8 cellular contexts compared by ENCODE assay signal in genomic region chr5:149429839-149430721, GRCh38. TPM values are rescaled to one million over a fixed set of nuclear protein-coding genes. Genes with fewer than 3 reads are reported as not detected.
DNase-seq lines count a peak whose midpoint lies in the region; ATAC-seq, FAIRE-seq and TF ChIP-seq lines count a peak whose summit lies in the region.

No MANE protein-coding gene starts in this region.

- ATAC-seq in GM12878 (peak; percentile 14; the same call in 1 of the 3 replicates), GM19351 (IDR thresholded peaks at IDR 0.05; ENCODE audit: unreplicated experiment) (no peak), HG02973 (IDR thresholded peaks at IDR 0.05; ENCODE audit: unreplicated experiment) (no peak)

- BruUV-seq in GM12878 (replicated peaks; lab: Mats Ljungman, UMichigan): no TSS peak

- no peaks in the 10 kb centered on the region; a peak in 1 of 4 replicates for H3K27me3 ChIP-seq in GM12878 (replicated peaks in 1 of 2; ENCODE audit: control insufficient read depth in 2 of 2, insufficient read depth in 2 of 2, low read length in 1 of 2)
- H3K27me3 ChIP-seq in kidney epithelial cell (ENCODE audit: control insufficient read depth, insufficient read depth, low read length): no peaks in the 10 kb centered on the region
- no peaks in the 10 kb centered on the region for H3K27me3 ChIP-seq in transverse colon

- no peak overlapping the region for H2AFZ ChIP-seq in GM12878 (ENCODE audit: control insufficient read depth, low read depth, low read length)

- WGBS in GM12878 (ENCODE audit: insufficient coverage, insufficient replicate concordance, low lambda C conversion rate, missing lambda C conversion rate): 43% methylated on average over 15 of the region's 15 CpGs
- WGBS in transverse colon (ENCODE audit: low coverage in 1 of 2), 2 donors: 41 to 42% methylated on average over 3 to 15 of the region's 15 CpGs

- H3K4me2 ChIP-seq in GM12878 (ENCODE audit: control insufficient read depth, insufficient read depth): no peak overlapping the region

- no peaks in the 10 kb centered on the region for H3K79me2 ChIP-seq in GM12878 (ENCODE audit: control insufficient read depth, insufficient read depth, low read length)

- no peak for TF ChIP-seq RAD21 in GM12878 (IDR thresholded peaks at IDR 0.05; ENCODE audit: insufficient read depth, low read depth, low read length)

- no peak overlapping the region for H3K4me3 ChIP-seq in GM12878
- no peak overlapping the region for H3K4me3 ChIP-seq in kidney epithelial cell (ENCODE audit: low read depth, low read length)
- H3K4me3 ChIP-seq in transverse colon: no peak overlapping the region

- SMC1A ChIA-PET in GM12878 (lab: Charles Lee; ENCODE audit: uncharacterized antibody, unreplicated experiment): interaction anchor here (0.8 to 8.1 kb wide), 6 partner anchors 8 to 57 kb away, joined by 3 to 52 read pairs (median 3); partner anchors contain the start of gene IL17B

- no peak for FAIRE-seq in GM12878 (lab: Jason Lieb, UNC)

- POLR2A ChIA-PET in GM12878 (lab: Charles Lee): interaction anchor here (0.5 kb wide), 1 partner anchor 45 kb away, joined by 3 read pairs; no protein-coding TSS in a partner anchor

- H3K36me3 ChIP-seq in GM12878 (ENCODE audit: control insufficient read depth in 2 of 2, insufficient read depth in 2 of 2, low read length in 1 of 2): no peaks in the 10 kb centered on the region
- no peaks in the 10 kb centered on the region for H3K36me3 ChIP-seq in kidney epithelial cell (ENCODE audit: control insufficient read depth, insufficient read depth, low read length)
- H3K36me3 ChIP-seq in transverse colon: peaks cover 0 to 3% (median 0%) of the 10 kb centered on the region in 4 donors

- intact Hi-C loops in GM12878 (cut with micrococcal nuclease; ENCODE audit: unreplicated experiment) (no loop called here), transverse colon (cut with DNase I; ENCODE audit: low total_unique reads) (loop anchor here (5.0 kb wide), 1 partner anchor 48 kb away; no protein-coding TSS in a partner anchor)

- TF ChIP-seq EP300 in GM12878 (IDR thresholded peaks at IDR 0.05; ENCODE audit: borderline replicate concordance in 1 of 2, control insufficient read depth in 1 of 2, low read depth in 2 of 2, low read length in 2 of 2): no peak
- TF ChIP-seq EP300 in transverse colon (IDR thresholded peaks at IDR 0.05; ENCODE audit: low read depth): no peak

- H3K9ac ChIP-seq in GM12878 (ENCODE audit: control insufficient read depth, insufficient read depth, low read length): no peak overlapping the region

- TF ChIP-seq CTCF in GM12878 (IDR thresholded peaks at IDR 0.05 in 2 of 3, conservative IDR thresholded peaks at IDR 0.05 in 1 of 3; ENCODE audit: control insufficient read depth in 2 of 3, extremely low read depth in 1 of 3, insufficient read depth in 1 of 3, low read depth in 3 of 3, low read length in 3 of 3): no peak
- TF ChIP-seq CTCF in kidney epithelial cell (IDR thresholded peaks at IDR 0.05; ENCODE audit: insufficient read depth, low read length, poor library complexity, severe bottlenecking): peak; percentile 11
- peak in 1 of 5 experiments; percentile 4 for TF ChIP-seq CTCF in transverse colon (IDR thresholded peaks at IDR 0.05)

- CTCF ChIA-PET in GM12878 (lab: Yijun Ruan, JAX): interaction anchor here (1.0 to 3.3 kb wide), 6 partner anchors 44 to 113 kb away, joined by 3 to 26 read pairs (median 4); no protein-coding TSS in a partner anchor

- H3K9me3 ChIP-seq in GM12878 (replicated peaks; ENCODE audit: control insufficient read depth, insufficient read depth, low read length): no peaks in the 10 kb centered on the region; the same call in 2 of the 3 replicates
- no peaks in the 10 kb centered on the region for H3K9me3 ChIP-seq in transverse colon

- no peaks in the 10 kb centered on the region for H4K20me1 ChIP-seq in GM12878 (ENCODE audit: control insufficient read depth, insufficient read depth)

- H3K27ac ChIP-seq in GM12878 (ENCODE audit: control insufficient read depth, insufficient read depth): no peak overlapping the region
- H3K27ac ChIP-seq in transverse colon: peak overlapping the region; percentile 82 to 97 (median 93)

- in situ Hi-C loops in GM12878 (cut with MboI) (no loop called here), transverse colon (cut with MboI; ENCODE audit: low pct_ligation_motif_present in 1 of 4, low pct_unique_long_range_greater_than_20kb in 1 of 4, low sequenced_read_pairs in 3 of 4) (loop anchor here in 3 of 4 donors (10.0 kb wide), 3 partner anchors 45 to 135 kb away; no protein-coding TSS in a partner anchor)

- H3K4me1 ChIP-seq in GM12878 (ENCODE audit: control insufficient read depth, insufficient read depth, low read length) (0 out of 2 replicates have a peak, but pooled peaks cover 2% of the 10 kb centered on the region), transverse colon (peaks cover 0 to 9% (median 4%) of the 10 kb centered on the region in 4 donors)

- no peak for TF ChIP-seq POLR2A in GM12878 (IDR thresholded peaks at IDR 0.05; ENCODE audit: low read depth, low read length)
- no peak for TF ChIP-seq POLR2A in transverse colon (IDR thresholded peaks at IDR 0.05)

- peak; percentile 61 for DNase-seq in SIG-M5 treated with dmso at 0.1 percent for 504 hours (lab: John Stamatoyannopoulos, UW; ENCODE audit: unreplicated experiment)
- no peak for DNase-seq in SIG-M5 (lab: John Stamatoyannopoulos, UW)
- DNase-seq in GM12878 (ENCODE audit: low read depth, low spot score): no peak
- DNase-seq in kidney epithelial cell (ENCODE audit: low read depth): no peak
- DNase-seq in transverse colon: no peak
- DNase-seq in KG1 (lab: John Stamatoyannopoulos, UW): no peak

- RAD21 ChIA-PET in GM12878 (lab: Charles Lee; ENCODE audit: unreplicated experiment): interaction anchor here (1.3 kb wide), 2 partner anchors 29 to 50 kb away, joined by 3 to 4 read pairs; no protein-coding TSS in a partner anchor

TF ChIP-seq in GM12878, 131 proteins besides CTCF, POLR2A, EP300 and RAD21 (continues in another document):
- TF ChIP-seq TCF12 (IDR thresholded peaks at IDR 0.05; ENCODE audit: low read depth, low read length) (no peak), IKZF1 (conservative IDR thresholded peaks at IDR 0.05) (no peak), MXI1 (IDR thresholded peaks at IDR 0.05; ENCODE audit: low read depth, low read length) (no peak), HDGF (IDR thresholded peaks at IDR 0.05) (no peak), IRF5 (IDR thresholded peaks at IDR 0.05; ENCODE audit: borderline replicate concordance) (no peak), GABPA (IDR thresholded peaks at IDR 0.05; ENCODE audit: low read depth) (0 out of 2 replicates have a peak, but pooled peaks have one; percentile 16), BCL11A (IDR thresholded peaks at IDR 0.05; ENCODE audit: low read depth, low read length) (no peak)

RNA-seq across cellular contexts. Expression of gene IL17B, which starts 51.0 kb away (rescaled TPM):
- total RNA-seq in GM12878 (2013; cell fraction: nucleolus; rRNA removed): not detected in 2 replicates
- total RNA-seq in GM12878 (2014; rRNA removed): not detected in 2 replicates
- not detected in 2 replicates for total RNA-seq in GM12878 (2014; rRNA removed; fragmentation: Illumina TruSeq; extraction: Trizol)
- total RNA-seq in GM12878 (2021): not detected in 2 replicates
- polyA plus RNA-seq in GM12878 (2011; ENCODE audit: low read depth): not detected
- polyA plus RNA-seq in GM12878 (2011; rRNA removed): not detected in 2 replicates
- 0.13 and 0.22 TPM in 2 replicates for polyA plus RNA-seq in GM12878 (2011; cell fraction: cytosol; rRNA removed)
- 0.22 TPM in 1 of 2 replicates, not detected in the other for polyA plus RNA-seq in GM12878 (2011; cell fraction: nucleus; rRNA removed)
- 0.18 TPM in 1 of 2 replicates, not detected in the other for polyA plus RNA-seq in GM12878 (2012)
- not detected in 2 replicates for polyA plus RNA-seq in GM12878 (2014; fragmentation: Illumina TruSeq; extraction: Trizol)
- polyA plus RNA-seq in GM12878 (2014; fragmentation: Nextera tagmentation; extraction: Ambion mirVana): not detected
- polyA plus RNA-seq in GM12878 (2014; rRNA removed): not detected in 2 replicates
- not detected for polyA plus RNA-seq in GM12878 (2016; fragmentation: Nextera tagmentation; extraction: Ambion mirVana)
- polyA minus RNA-seq in GM12878 (2011; rRNA and poly(A)+ RNA removed): not detected in 2 replicates
- not detected in 2 replicates for polyA minus RNA-seq in GM12878 (2011; cell fraction: cytosol; rRNA and poly(A)+ RNA removed)
- polyA minus RNA-seq in GM12878 (2011; cell fraction: nucleus; rRNA and poly(A)+ RNA removed): not detected in 2 replicates
- total RNA-seq in kidney epithelial cell: not detected in 2 replicates
- not detected for total RNA-seq in transverse colon
